Comparison of ENCODE assay signal across 9 cellular contexts in genomic region chr1:156492013-156492590, GRCh38. TPM values are rescaled to one million over a fixed set of nuclear protein-coding genes. Genes with fewer than 3 reads are reported as not detected.
DNase-seq lines count a peak whose midpoint lies in the region; ATAC-seq and TF ChIP-seq lines count a peak whose summit lies in the region.
"Had no signal": no experiment of that assay in that cellular context is flagged by ENCODE, and none has a peak within 500 bp of the region (broad histone marks: within the 10 kb centered on the region; RNA-seq: fewer than 3 reads in every experiment).

No MANE protein-coding gene starts in this region.

- peak; percentile 7 to 15 for ATAC-seq in naive B cell (ENCODE audit: low read depth in 2 of 2)
- ATAC-seq in upper lobe of left lung (ENCODE audit: low FRiP score in 2 of 2): no peak
- ATAC-seq in HG03565 (IDR thresholded peaks at IDR 0.05; ENCODE audit: unreplicated experiment): no peak
- ATAC-seq in GM21737 (IDR thresholded peaks at IDR 0.05; ENCODE audit: unreplicated experiment): no peak

- H3K9me3 ChIP-seq in cardiac muscle cell (ENCODE audit: low read depth): no peaks in the 10 kb centered on the region
- H3K9me3 ChIP-seq in upper lobe of left lung: no peaks in the 10 kb centered on the region

- DNase-seq in cardiac muscle cell (ENCODE audit: low read depth in 1 of 2, low spot score in 1 of 2) (no peak), cardiac septum (ENCODE audit: low spot score) (no peak), naive B cell (no peak), upper lobe of left lung (no peak), DMS 273 (lab: John Stamatoyannopoulos, UW; ENCODE audit: unreplicated experiment) (no peak)
- DNase-seq: stimulated activated CD4-positive, alpha-beta T cell treated with anti-CD3 and anti-CD28 coated beads, Interleukin-2, amount 100 ng/mL, for 24 hours had no signal

- H3K27ac ChIP-seq in cardiac muscle cell: peak overlapping the region; percentile 96
- peak overlapping the region; percentile 24 for H3K27ac ChIP-seq in angular gyrus (ENCODE audit: low read depth, low read length)
- H3K27ac ChIP-seq in upper lobe of left lung: peak overlapping the region; percentile 59 to 88 (median 80)

- H3K4me1 ChIP-seq in cardiac muscle cell (ENCODE audit: low read depth) (peaks cover 88% of the 10 kb centered on the region), upper lobe of left lung (peaks cover 94 to 100% (median 97%) of the 10 kb centered on the region in 4 donors)

- peaks cover 94 to 100% (median 98%) of the 10 kb centered on the region in 3 donors for H3K4me1 Mint-ChIP-seq in naive B cell

- 60 to 76% methylated on average over 4 to 6 of the region's 6 CpGs for WGBS in upper lobe of left lung, 2 donors

- no peak for TF ChIP-seq CTCF in cardiac muscle cell (IDR thresholded peaks at IDR 0.05; ENCODE audit: low read depth, low read length)
- TF ChIP-seq CTCF in upper lobe of left lung (IDR thresholded peaks at IDR 0.05): no peak

- intact Hi-C loops in cardiac septum (cut with DNase I): no loop called here

- H3K4me3 ChIP-seq in cardiac muscle cell: no peak overlapping the region
- no peak overlapping the region for H3K4me3 ChIP-seq in upper lobe of left lung

- TF ChIP-seq POLR2A in upper lobe of left lung (IDR thresholded peaks at IDR 0.05): no peak

- H3K27ac Mint-ChIP-seq in naive B cell: peak overlapping the region; percentile 88 to 99 (median 97)

- no peaks in the 10 kb centered on the region for H3K27me3 ChIP-seq in cardiac muscle cell
- no peaks in the 10 kb centered on the region for H3K27me3 ChIP-seq in upper lobe of left lung

- H3K36me3 ChIP-seq in cardiac muscle cell: no peaks in the 10 kb centered on the region
- peaks cover 0 to 9% (median 0%) of the 10 kb centered on the region in 4 donors for H3K36me3 ChIP-seq in upper lobe of left lung

- no peaks in the 10 kb centered on the region for H3K36me3 Mint-ChIP-seq in naive B cell

- no peaks in the 10 kb centered on the region for H3K27me3 Mint-ChIP-seq in naive B cell

- H3K9me3 Mint-ChIP-seq in naive B cell: no peaks in the 10 kb centered on the region

- peak overlapping the region; percentile 79 to 93 (median 88) for H3K4me3 Mint-ChIP-seq in naive B cell

- no peak for TF ChIP-seq EP300 in upper lobe of left lung (IDR thresholded peaks at IDR 0.05)

RNA-seq across cellular contexts. Expression of gene MEF2D, which starts 8.5 kb away (rescaled TPM):
- total RNA-seq in cardiac muscle cell: 35.9 and 64.6 TPM in 2 replicates
- polyA plus RNA-seq in cardiac muscle cell: 35.1 and 52.1 TPM in 2 replicates
- 93.1 TPM for total RNA-seq in cardiac septum
- 10 to 100 TPM in 3 of 6 donors, 1 to 10 TPM in 3; 6.9 to 15.8 (median 9.1) TPM for polyA plus RNA-seq in naive B cell (ENCODE audit: low read depth in 6 of 6)
- total RNA-seq in upper lobe of left lung: 100 to 1,000 TPM in 2 of 6 donors, 10 to 100 TPM in 4; 42.7 to 146 (median 58.7) TPM

Comparison
In these comparisons a context has a peak if more than half of its experiments do, and no peak if none do; other contexts are left out.
1. H3K27ac ChIP-seq: peak in every context shown above with its lines; median percentile 96 in cardiac muscle cell; 80 in upper lobe of left lung; 24 in angular gyrus.
2. ATAC-seq: peak in naive B cell (2 of 2); none in upper lobe of left lung (0 of 2), HG03565 (single experiment) and GM21737 (single experiment).